Comparison of ENCODE assay signal across 15 cellular contexts in genomic region chr10:6980353-6980752, GRCh38.
"Had no signal": no experiment of that assay in that cellular context is flagged by ENCODE, and none has a peak within 500 bp of the region (broad histone marks: within the 10 kb centered on the region; RNA-seq: fewer than 3 reads in every experiment).

No MANE protein-coding gene starts in this region.

- H3K27ac ChIP-seq: epithelial cell of prostate, right atrium auricular region, skin epidermis, tibial nerve, vagina had no signal

- H3K27me3 ChIP-seq: right atrium auricular region, tibial nerve, vagina had no signal

- H3K36me3 ChIP-seq: right atrium auricular region, tibial nerve, vagina had no signal

- H3K9me3 ChIP-seq: right atrium auricular region, vagina had no signal

- H3K4me3 ChIP-seq: right atrium auricular region, skin epidermis, tibial nerve, vagina had no signal

- DNase-seq: activated CD4-positive, alpha-beta T cell treated with anti-CD3 and anti-CD28 coated beads, Interleukin-2, amount 50 U/mL, for 1 hour; activated naive CD4-positive, alpha-beta T cell treated with Interleukin-2 at 50 U/mL for 16 hours; activated T-cell treated with anti-CD3 and anti-CD28 coated beads for 4 hours; anterior cingulate cortex; head of caudate nucleus; kidney glomerular epithelial cell; stimulated activated CD4-positive, alpha-beta T cell treated with anti-CD3 and anti-CD28 coated beads, Interleukin-15, amount 100 ng/mL, for 24 hours; stimulated activated CD4-positive, alpha-beta T cell treated with anti-CD3 and anti-CD28 coated beads, Interleukin-4, amount 100 ng/mL, for 1 hour; stimulated activated naive CD4-positive, alpha-beta T cell had no signal

- ATAC-seq: activated CD4-positive, CD25-positive, alpha-beta regulatory T cell treated with anti-CD3 and anti-CD28 coated beads, Interleukin-2, amount 50 U/mL, for 24 hours had no signal

- H3K4me1 ChIP-seq: right atrium auricular region, tibial nerve, vagina had no signal
